In genomic region chr10:43573250-43574034, GRCh38 we compare ENCODE assay signal across 9 cellular contexts. TPM values are rescaled to one million over a fixed set of nuclear protein-coding genes. Genes with fewer than 3 reads are reported as not detected.
A peak's percentile ranks its signal among the peaks of the same experiment; 100 is the strongest.
DNase-seq lines count a peak whose midpoint lies in the region; ATAC-seq, FAIRE-seq and TF ChIP-seq lines count a peak whose summit lies in the region.
"Had no signal": no experiment of that assay in that cellular context is flagged by ENCODE, and none has a peak within 500 bp of the region (broad histone marks: within the 10 kb centered on the region; RNA-seq: fewer than 3 reads in every experiment).

No MANE protein-coding gene starts in this region.

- WGBS in hepatocyte (ENCODE audit: low lambda C conversion rate, missing lambda C conversion rate) = 38% methylated on average over 17 of the region's 17 CpGs

- H3K9me3 ChIP-seq in WERI-Rb-1 (ENCODE audit: severe bottlenecking) (peaks cover 26% of the 10 kb centered on the region), hepatocyte (ENCODE audit: low read depth) (no peaks in the 10 kb centered on the region), skeletal muscle satellite cell (replicated peaks; ENCODE audit: low read length) (no peaks in the 10 kb centered on the region)
- H3K9me3 ChIP-seq: adrenal gland had no signal

- peak overlapping the region; percentile 99 for H2AFZ ChIP-seq in hepatocyte

- DNase-seq in H7 = peak; percentile 7
- no peak for DNase-seq in WERI-Rb-1
- DNase-seq in hepatocyte (ENCODE audit: low spot score) = no peak
- DNase-seq in D721Med (ENCODE audit: insufficient read length, low spot score) = no peak
- DNase-seq in GM19240 (ENCODE audit: insufficient read length, low spot score) = no peak
- DNase-seq in mucosa of gallbladder (ENCODE audit: low spot score) = no peak

- H3K4me3 ChIP-seq in H7 (ENCODE audit: insufficient read depth, low read depth, low read length) = peak overlapping the region; percentile 62
- peak overlapping the region; percentile 54 for H3K4me3 ChIP-seq in WERI-Rb-1 (ENCODE audit: low read depth, low read length)
- H3K4me3 ChIP-seq in hepatocyte = peak overlapping the region; percentile 53
- H3K4me3 ChIP-seq in skeletal muscle satellite cell (ENCODE audit: low read length) = peak overlapping the region; percentile 75

- TF ChIP-seq CTCF in WERI-Rb-1 (IDR thresholded peaks at IDR 0.05; ENCODE audit: low read depth, low read length) (no peak), hepatocyte (IDR thresholded peaks at IDR 0.05; ENCODE audit: poor library complexity) (no peak), D721Med (IDR thresholded peaks at IDR 0.05; ENCODE audit: insufficient read depth, missing control alignments) (no peak)

- peaks cover 14% of the 10 kb centered on the region for H3K27me3 ChIP-seq in H7 (ENCODE audit: control insufficient read depth, insufficient read depth, low read length)
- H3K27me3 ChIP-seq in WERI-Rb-1 (ENCODE audit: insufficient read depth, low read depth, severe bottlenecking) = no peaks in the 10 kb centered on the region
- no peaks in the 10 kb centered on the region for H3K27me3 ChIP-seq in hepatocyte
- no peaks in the 10 kb centered on the region for H3K27me3 ChIP-seq in skeletal muscle satellite cell (ENCODE audit: control insufficient read depth, insufficient read depth, low read length)
- H3K27me3 ChIP-seq: adrenal gland had no signal

- peaks cover 1% of the 10 kb centered on the region; the same call in 1 of the 2 replicates for H3K36me3 ChIP-seq in H7 (replicated peaks; ENCODE audit: control insufficient read depth, insufficient read depth, low read length)
- no peaks in the 10 kb centered on the region for H3K36me3 ChIP-seq in WERI-Rb-1
- no peaks in the 10 kb centered on the region for H3K36me3 ChIP-seq in hepatocyte (replicated peaks; ENCODE audit: insufficient read depth, low read depth)
- H3K36me3 ChIP-seq in skeletal muscle satellite cell (ENCODE audit: insufficient read depth, low read length) = no peaks in the 10 kb centered on the region
- H3K36me3 ChIP-seq: adrenal gland had no signal

- no peaks in the 10 kb centered on the region for H3K9me2 ChIP-seq in hepatocyte (replicated peaks; ENCODE audit: insufficient read depth)

- H3K27ac ChIP-seq in WERI-Rb-1 = no peak overlapping the region
- peak overlapping the region; percentile 75 for H3K27ac ChIP-seq in hepatocyte

- H3K4me1 ChIP-seq in hepatocyte (ENCODE audit: insufficient read depth) (peaks cover 15% of the 10 kb centered on the region), skeletal muscle satellite cell (ENCODE audit: control insufficient read depth, insufficient read depth, low read length) (peaks cover 9% of the 10 kb centered on the region)

- H3K79me2 ChIP-seq in hepatocyte = no peaks in the 10 kb centered on the region

- ATAC-seq in HG03025 (IDR thresholded peaks at IDR 0.05; ENCODE audit: low FRiP score, unreplicated experiment) = no peak

- FAIRE-seq in D721Med (lab: Jason Lieb, UNC) = no peak

- H4K20me1 ChIP-seq in hepatocyte (ENCODE audit: insufficient read depth, poor library complexity, severe bottlenecking) = no peaks in the 10 kb centered on the region

- H3K4me2 ChIP-seq in hepatocyte (peak overlapping the region; percentile 88), skeletal muscle satellite cell (ENCODE audit: low read length) (peak overlapping the region; percentile 94)

- H3K9ac ChIP-seq in skeletal muscle satellite cell (ENCODE audit: low read depth, low read length) = peak overlapping the region; percentile 82

RNA-seq across cellular contexts. Expression of gene ZNF239, which starts 1.0 kb away (rescaled TPM):
- total RNA-seq in H7 (2014; rRNA removed; shearing (Covaris generic)) = 2.7 and 3.0 TPM in 2 replicates
- total RNA-seq in hepatocyte (2.9 and 4.3 TPM in 2 replicates), mucosa of gallbladder (3.3 TPM)
- 5.6 and 5.8 TPM in 2 replicates for polyA plus RNA-seq in hepatocyte
- 5.2 and 8.9 TPM in 2 replicates for total RNA-seq in skeletal muscle satellite cell (2012; rRNA removed)

RNA-seq across cellular contexts. Expression of gene ZNF485, which starts 32.8 kb away (rescaled TPM):
- total RNA-seq in H7 (2014; rRNA removed; shearing (Covaris generic)) = 3.7 and 4.9 TPM in 2 replicates
- 1.9 and 2.6 TPM in 2 replicates for total RNA-seq in hepatocyte
- polyA plus RNA-seq in hepatocyte = 0.15 and 1.4 TPM in 2 replicates
- total RNA-seq in skeletal muscle satellite cell (2012; rRNA removed) = 5.0 and 6.1 TPM in 2 replicates
- 3.3 TPM for total RNA-seq in mucosa of gallbladder
